8 cellular contexts compared by ENCODE assay signal in the genomic region with DNA sequence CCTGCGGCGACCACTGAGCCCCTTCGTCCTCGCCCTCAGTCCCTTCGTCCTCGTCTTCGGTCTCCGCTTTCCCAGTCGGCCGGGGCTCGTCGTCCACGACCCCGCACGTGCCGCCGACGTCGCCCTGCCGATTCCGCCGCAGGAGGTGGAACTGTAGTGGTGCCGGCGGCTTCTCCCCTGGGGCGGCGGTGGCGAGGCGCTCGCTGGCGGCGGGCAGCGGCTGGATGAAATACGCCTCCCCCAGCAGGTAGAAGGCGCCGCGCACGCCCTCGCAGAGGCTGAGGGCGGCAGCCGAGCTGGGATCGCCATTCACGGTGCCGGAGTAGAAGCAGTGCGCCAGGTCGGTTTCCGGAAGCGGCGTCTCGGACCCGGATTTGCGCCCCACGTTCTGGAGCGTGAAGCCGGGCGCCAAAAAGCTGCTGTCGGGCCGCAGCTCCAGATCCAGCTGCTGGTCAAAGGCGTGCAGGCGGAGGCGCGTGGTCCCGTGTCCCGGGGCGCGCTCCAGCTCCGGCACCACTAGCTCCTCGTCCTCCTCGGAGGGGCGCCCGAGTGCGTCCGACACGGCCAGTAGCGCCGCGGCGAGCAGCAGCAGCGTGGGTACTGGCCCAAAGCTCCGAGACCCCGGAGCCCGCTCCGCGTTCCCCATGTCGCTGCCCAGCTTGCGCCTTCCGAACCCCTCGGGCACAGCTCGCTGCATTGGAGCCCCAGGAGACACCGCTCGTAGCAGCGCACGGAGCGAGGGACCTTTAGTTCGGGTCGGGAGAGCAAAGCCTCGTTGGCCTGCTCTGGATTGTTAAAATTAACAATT. TPM values are rescaled to one million over a fixed set of nuclear protein-coding genes. Genes with fewer than 3 reads are reported as not detected.
DNase-seq lines count a peak whose midpoint lies in the region; ATAC-seq and TF ChIP-seq lines count a peak whose summit lies in the region.

No MANE protein-coding gene starts in this region.

- TF ChIP-seq CTCF in heart left ventricle (IDR thresholded peaks at IDR 0.05), result peak in 3 of 12 donors; percentile 3 to 32 (median 21)

- intact Hi-C loops in activated T-helper 2 cell treated with anti-CD3 and anti-CD28 coated beads, Interferon-gamma antibody, Interleukin-2, Interleukin-4, amounts not matched to agents 10 μg/mL and 5 μg/mL and 100 μg/mL, durations not matched to agents 14 hours and 24 hours and 36 hours (cut with micrococcal nuclease), result loop anchor here (5.0 to 10.0 kb wide), 4 partner anchors 72 to 1110 kb away; a partner anchor contains a TSS
- intact Hi-C loops in heart left ventricle (cut with DNase I), result loop anchor here (1.0 to 10.0 kb wide), 19 partner anchors 42 to 1948 kb away; no protein-coding TSS in a partner anchor

- WGBS in heart left ventricle, 4 donors, result 0 to 1% (median 0%) methylated on average over 56 to 96 of the region's 96 CpGs

- peak overlapping the region; percentile 83 for H3K4me3 Mint-ChIP-seq in activated T-helper 2 cell treated with anti-CD3 and anti-CD28 coated beads, Interferon-gamma antibody, Interleukin-2, Interleukin-4, amounts not matched to agents 10 μg/mL and 5 μg/mL and 100 μg/mL, durations not matched to agents 14 hours and 24 hours and 36 hours (ENCODE audit: low read depth)

- peaks cover 41% of the 10 kb centered on the region for H3K4me1 Mint-ChIP-seq in activated T-helper 2 cell treated with anti-CD3 and anti-CD28 coated beads, Interferon-gamma antibody, Interleukin-2, Interleukin-4, amounts not matched to agents 10 μg/mL and 5 μg/mL and 100 μg/mL, durations not matched to agents 14 hours and 24 hours and 36 hours (ENCODE audit: low read depth)

- H3K36me3 ChIP-seq in HUES48 (ENCODE audit: control insufficient read depth, insufficient read depth, low read length) (peaks cover 30% of the 10 kb centered on the region), heart left ventricle (peaks cover 0 to 33% (median 30%) of the 10 kb centered on the region in 9 donors)

- no peak for TF ChIP-seq POLR2A in heart left ventricle (IDR thresholded peaks at IDR 0.05)

- H3K27ac ChIP-seq in HUES48 (ENCODE audit: low read depth, low read length) (peak overlapping the region; percentile 58), heart left ventricle (peak overlapping the region; percentile 96 to 98 (median 98))

- peak overlapping the region; percentile 74 for H3K4me3 ChIP-seq in HUES48 (ENCODE audit: low read depth, low read length)
- H3K4me3 ChIP-seq in heart left ventricle, result peak overlapping the region; percentile 61 to 94 (median 84)

- H3K9ac ChIP-seq in HUES48 (ENCODE audit: low read depth, low read length), result peak overlapping the region; percentile 86

- H3K27me3 ChIP-seq in HUES48 (ENCODE audit: control insufficient read depth, insufficient read depth, low read length) (peaks cover 37% of the 10 kb centered on the region), heart left ventricle (peaks cover 0 to 38% (median 0%) of the 10 kb centered on the region in 9 donors)

- DNase-seq in AG20443 (ENCODE audit: low spot score) (peak; percentile 40), heart left ventricle (peak; percentile 71 to 86 (median 76)), occipital lobe (lab: John Stamatoyannopoulos, UW) (peak; percentile 51), A172 (ENCODE audit: low spot score) (no peak)
- DNase-seq in activated T-helper 2 cell treated with anti-CD3 and anti-CD28 coated beads, Interferon-gamma antibody, Interleukin-2, Interleukin-4, amounts not matched to agents 10 μg/mL and 5 μg/mL and 100 μg/mL, durations not matched to agents 14 hours and 24 hours and 36 hours (ENCODE audit: low spot score), result peak; percentile 20
- no peak for DNase-seq in stimulated activated CD4-positive, alpha-beta T cell treated with anti-CD3 and anti-CD28 coated beads, Interleukin-12 subunit alpha, Interleukin-12 subunit beta, amount 100 ng/mL, for 4 hours

- H3K36me3 Mint-ChIP-seq in activated T-helper 2 cell treated with anti-CD3 and anti-CD28 coated beads, Interferon-gamma antibody, Interleukin-2, Interleukin-4, amounts not matched to agents 10 μg/mL and 5 μg/mL and 100 μg/mL, durations not matched to agents 14 hours and 24 hours and 36 hours (ENCODE audit: low read depth), result peaks cover 19% of the 10 kb centered on the region

- H3K4me1 ChIP-seq in HUES48 (ENCODE audit: control insufficient read depth, insufficient read depth, low read length) (peaks cover 22% of the 10 kb centered on the region), heart left ventricle (peaks cover 9 to 54% (median 36%) of the 10 kb centered on the region in 12 donors)

- peaks cover 63% of the 10 kb centered on the region for H3K27me3 Mint-ChIP-seq in activated T-helper 2 cell treated with anti-CD3 and anti-CD28 coated beads, Interferon-gamma antibody, Interleukin-2, Interleukin-4, amounts not matched to agents 10 μg/mL and 5 μg/mL and 100 μg/mL, durations not matched to agents 14 hours and 24 hours and 36 hours (ENCODE audit: low read depth)

- no peaks in the 10 kb centered on the region for H3K9me3 Mint-ChIP-seq in activated T-helper 2 cell treated with anti-CD3 and anti-CD28 coated beads, Interferon-gamma antibody, Interleukin-2, Interleukin-4, amounts not matched to agents 10 μg/mL and 5 μg/mL and 100 μg/mL, durations not matched to agents 14 hours and 24 hours and 36 hours

- peak overlapping the region; percentile 55 for H3K27ac Mint-ChIP-seq in activated T-helper 2 cell treated with anti-CD3 and anti-CD28 coated beads, Interferon-gamma antibody, Interleukin-2, Interleukin-4, amounts not matched to agents 10 μg/mL and 5 μg/mL and 100 μg/mL, durations not matched to agents 14 hours and 24 hours and 36 hours

- ATAC-seq in heart left ventricle (peak; percentile 9 to 51 (median 34)), GM18870 (IDR thresholded peaks at IDR 0.05; ENCODE audit: unreplicated experiment) (no peak)

- H3K9me3 ChIP-seq in HUES48 (ENCODE audit: control insufficient read depth, insufficient read depth, low read length), result no peaks in the 10 kb centered on the region
- H3K9me3 ChIP-seq in heart left ventricle, result no peaks in the 10 kb centered on the region

RNA-seq across cellular contexts. Expression of a gene that starts 0.7 kb away (rescaled TPM):
- 2.4 and 2.9 TPM in 2 replicates for total RNA-seq in activated T-helper 2 cell treated with anti-CD3 and anti-CD28 coated beads, Interferon-gamma antibody, Interleukin-2, Interleukin-4, amounts not matched to agents 10 μg/mL and 5 μg/mL and 100 μg/mL, durations not matched to agents 14 hours and 24 hours and 36 hours
- total RNA-seq in heart left ventricle (10 to 100 TPM; 27.5 to 87.8 (median 61.6) TPM), occipital lobe (7.5 TPM)
- polyA plus RNA-seq in heart left ventricle, result 10 to 100 TPM; 14.8 to 29.9 TPM
- 3.7 and 7.7 TPM in 2 replicates for total RNA-seq in A172 (2014; rRNA removed; shearing (Covaris generic))

Comparison
In these comparisons a context has a peak if more than half of its experiments do, and no peak if none do; other contexts are left out.
1. DNase-seq: peak in AG20443 (single experiment), activated T-helper 2 cell treated with anti-CD3 and anti-CD28 coated beads, Interferon-gamma antibody, Interleukin-2, Interleukin-4, amounts not matched to agents 10 μg/mL and 5 μg/mL and 100 μg/mL, durations not matched to agents 14 hours and 24 hours and 36 hours (single experiment), heart left ventricle (5 of 5) and occipital lobe (single experiment); none in stimulated activated CD4-positive, alpha-beta T cell treated with anti-CD3 and anti-CD28 coated beads, Interleukin-12 subunit alpha, Interleukin-12 subunit beta, amount 100 ng/mL, for 4 hours (single experiment) and A172 (single experiment).